In genomic region chr3:127337911-127338531, GRCh38 we compare ENCODE assay signal across 18 cellular contexts. TPM values are rescaled to one million over a fixed set of nuclear protein-coding genes. Genes with fewer than 3 reads are reported as not detected.
"Had no signal": no experiment of that assay in that cellular context is flagged by ENCODE, and none has a peak within 500 bp of the region (broad histone marks: within the 10 kb centered on the region; RNA-seq: fewer than 3 reads in every experiment).

No MANE protein-coding gene starts in this region.

- H3K4me1 Mint-ChIP-seq: activated naive CD8-positive, alpha-beta T cell treated with anti-CD3 and anti-CD28 coated beads, Interleukin-2, amount 10 ng/mL, durations not matched to agents 7 days and 5 days had no signal

- DNase-seq: activated CD4-positive, alpha-beta T cell treated with anti-CD3 and anti-CD28 coated beads, Interleukin-2, amount 50 U/mL, for 4 hours; activated effector memory CD4-positive, alpha-beta T cell treated with anti-CD3 and anti-CD28 coated beads, Interleukin-2, amount 50 U/mL, for 16 hours; activated naive CD8-positive, alpha-beta T cell treated with anti-CD3 and anti-CD28 coated beads, Interleukin-2, amount 10 ng/mL, durations not matched to agents 7 days and 5 days; activated T-cell treated with anti-CD3 and anti-CD28 coated beads, Interleukin-2, amount 50 U/mL, for 4 hours; aorta; heart left ventricle; kidney; midbrain; right cardiac atrium; stimulated activated naive CD4-positive, alpha-beta T cell had no signal

- H3K4me2 ChIP-seq: smooth muscle cell had no signal

- ATAC-seq: activated CD4-positive, CD25-positive, alpha-beta regulatory T cell treated with anti-CD3 and anti-CD28 coated beads, Interleukin-2, amount 50 U/mL, for 24 hours; activated T-cell treated with anti-CD3 and anti-CD28 coated beads, Interleukin-2, amount 50 U/mL, for 4 hours; right cardiac atrium had no signal

- H3K4me3 Mint-ChIP-seq: activated naive CD8-positive, alpha-beta T cell treated with anti-CD3 and anti-CD28 coated beads, Interleukin-2, amount 10 ng/mL, durations not matched to agents 7 days and 5 days; activated T-cell treated with anti-CD3 and anti-CD28 coated beads, Interleukin-2, amount 50 U/mL, for 4 hours had no signal

- H3K27ac ChIP-seq: heart left ventricle had no signal

- H3K27ac Mint-ChIP-seq: activated naive CD8-positive, alpha-beta T cell treated with anti-CD3 and anti-CD28 coated beads, Interleukin-2, amount 10 ng/mL, durations not matched to agents 7 days and 5 days had no signal

- H3K36me3 ChIP-seq: heart left ventricle had no signal

- H3K4me3 ChIP-seq: heart left ventricle, smooth muscle cell had no signal

RNA-seq across cellular contexts. Expression of gene PRR20G, which starts 50.2 kb away (rescaled TPM):
- total RNA-seq: activated naive CD8-positive, alpha-beta T cell treated with anti-CD3 and anti-CD28 coated beads, Interleukin-2, amount 10 ng/mL, durations not matched to agents 7 days and 5 days; activated T-cell treated with anti-CD3 and anti-CD28 coated beads, Interleukin-2, amount 50 U/mL, for 4 hours; aorta; bronchial epithelial cell; chondrocyte; frontal cortex; heart left ventricle; kidney; lower leg skin; right cardiac atrium; smooth muscle cell; T-helper 2 cell treated with Interferon-gamma antibody and Interleukin-4, amounts not matched to agents 100 ng/mL and 5 ng/mL, for 36 hours; ureter had no signal
- polyA plus RNA-seq: aorta, heart left ventricle, right cardiac atrium, smooth muscle cell had no signal
